28 cellular contexts compared by ENCODE assay signal in the genomic region with DNA sequence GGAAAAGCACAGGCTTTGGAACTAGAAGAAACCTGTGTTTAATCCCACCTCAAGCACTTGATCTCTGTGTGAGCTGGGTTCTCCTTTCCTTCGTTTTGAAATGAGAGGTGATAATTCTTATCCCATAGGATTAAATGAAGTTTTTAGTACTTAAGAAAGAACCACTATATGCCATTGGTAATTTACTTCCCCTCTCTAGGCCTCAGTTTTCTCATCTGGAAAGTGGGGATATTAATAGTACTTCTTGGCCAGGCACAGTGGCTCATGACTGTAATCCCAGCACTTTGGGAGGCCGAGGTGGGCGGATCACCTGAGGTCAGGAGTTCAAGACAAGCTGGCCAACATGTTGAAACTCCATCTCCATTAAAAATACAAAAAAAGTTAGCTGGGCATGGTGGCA. TPM values are rescaled to one million over a fixed set of nuclear protein-coding genes. Genes with fewer than 3 reads are reported as not detected.
A peak's percentile ranks its signal among the peaks of the same experiment; 100 is the strongest.
DNase-seq lines count a peak whose midpoint lies in the region; ATAC-seq, FAIRE-seq and TF ChIP-seq lines count a peak whose summit lies in the region.
"Had no signal": no experiment of that assay in that cellular context is flagged by ENCODE, and none has a peak within 500 bp of the region (broad histone marks: within the 10 kb centered on the region; RNA-seq: fewer than 3 reads in every experiment).

No MANE protein-coding gene starts in this region.

- 5% methylated on average over 3 of the region's 3 CpGs for WGBS in HepG2 (ENCODE audit: low lambda C conversion rate)
- 54% methylated on average over 1 of the region's 3 CpGs for WGBS in right lobe of liver (ENCODE audit: insufficient coverage, low coverage, low lambda C conversion rate, missing lambda C conversion rate)

- no peak for FAIRE-seq in HepG2 (lab: Jason Lieb, UNC)
- FAIRE-seq: A204.1, GM12891, GM19239 had no signal

- ATAC-seq in HepG2 (no peak), right lobe of liver (no peak)
- no peak for ATAC-seq in stimulated activated effector memory CD8-positive, alpha-beta T cell treated with anti-CD3 and anti-CD28 coated beads, Interleukin-12 subunit alpha, Interleukin-12 subunit beta, amount 100 ng/mL, for 72 hours

- in situ Hi-C loops in HepG2 (cut with HindIII; ENCODE audit: extremely low pct_ligation_motif_present, low pct_unique_long_range_greater_than_20kb) = no loop called here

- H3K79me2 ChIP-seq in HepG2 (ENCODE audit: insufficient read depth, low read length) = no peaks in the 10 kb centered on the region

- no peaks in the 10 kb centered on the region for H4K20me1 ChIP-seq in HepG2 (ENCODE audit: insufficient read depth, low read length)
- H4K20me1 ChIP-seq: BLaER1 had no signal

- H3K9me3 Mint-ChIP-seq in stimulated activated effector memory CD8-positive, alpha-beta T cell treated with anti-CD3 and anti-CD28 coated beads, Interleukin-12 subunit alpha, Interleukin-12 subunit beta, amount 100 ng/mL, for 72 hours = no peaks in the 10 kb centered on the region
- H3K9me3 Mint-ChIP-seq: CD4-positive, CD25-positive, alpha-beta regulatory T cell; CD8-positive, alpha-beta memory T cell had no signal

- H3K4me1 ChIP-seq in HepG2 (ENCODE audit: insufficient read depth, low read length) (no peaks in the 10 kb centered on the region), right lobe of liver (no peaks in the 10 kb centered on the region)
- H3K4me1 ChIP-seq: BE2C had no signal

- TF ChIP-seq EP300 in HepG2 (IDR thresholded peaks at IDR 0.05; ENCODE audit: low read depth in 2 of 2, low read length in 2 of 2) (no peak), HepG2 (CRISPR knock-in tag; IDR thresholded peaks at IDR 0.05; ENCODE audit: borderline replicate concordance) (no peak)

- DNase-seq in HepG2 (ENCODE audit: low spot score) (no peak), right lobe of liver (no peak), GF-D8 (lab: John Stamatoyannopoulos, UW) (no peak)
- DNase-seq in stimulated activated effector memory CD8-positive, alpha-beta T cell treated with anti-CD3 and anti-CD28 coated beads, Interleukin-12 subunit alpha, Interleukin-12 subunit beta, amount 100 ng/mL, for 72 hours (ENCODE audit: low spot score in 2 of 2) = no peak
- DNase-seq: 8988T; ACHN; BE2C; C1 segment of cervical spinal cord; CD4-positive, alpha-beta memory T cell; CD4-positive, CD25-positive, alpha-beta regulatory T cell; CD8-positive, alpha-beta memory T cell; COR-L47; DMS 273 treated with DMSO at 0.1 percent for 48 hours; DMS153; DMS53; DMS79; DND-41; EL; GDM1 had no signal

- no peak overlapping the region for H3K9ac ChIP-seq in HepG2 (ENCODE audit: insufficient read depth, low read depth, low read length)
- H3K9ac ChIP-seq: BLaER1 had no signal

- TF ChIP-seq POLR2A in HepG2 (IDR thresholded peaks at IDR 0.05; ENCODE audit: insufficient read depth in 1 of 2, low read depth in 2 of 2, low read length in 2 of 2) = no peak
- no peak for TF ChIP-seq POLR2A in right lobe of liver (IDR thresholded peaks at IDR 0.05)

- peak overlapping the region; percentile 40 for H3K27ac Mint-ChIP-seq in stimulated activated effector memory CD8-positive, alpha-beta T cell treated with anti-CD3 and anti-CD28 coated beads, Interleukin-12 subunit alpha, Interleukin-12 subunit beta, amount 100 ng/mL, for 72 hours
- H3K27ac Mint-ChIP-seq: CD14-positive monocyte; CD4-positive, alpha-beta memory T cell; CD4-positive, CD25-positive, alpha-beta regulatory T cell; CD8-positive, alpha-beta memory T cell had no signal

- POLR2A ChIA-PET in HepG2 (lab: Yijun Ruan, JAX) = no interaction called here

- H3K27ac ChIP-seq in HepG2 (ENCODE audit: extremely low read length, insufficient read depth, low read length) = no peak overlapping the region
- H3K27ac ChIP-seq in right lobe of liver = no peak overlapping the region
- H3K27ac ChIP-seq: BLaER1 had no signal

- TF ChIP-seq RAD21 in HepG2 (CRISPR knock-in tag; IDR thresholded peaks at IDR 0.05) = no peak

- intact Hi-C loops in HepG2 (cut with micrococcal nuclease; ENCODE audit: unreplicated experiment) (no loop called here), right lobe of liver (cut with DNase I) (no loop called here)

- no peak overlapping the region for H2AFZ ChIP-seq in HepG2 (ENCODE audit: low read length)

- H3K27me3 ChIP-seq in HepG2 (ENCODE audit: control insufficient read depth in 1 of 2, insufficient read depth in 2 of 2, low read length in 2 of 2) (peaks cover 3 to 27% of the 10 kb centered on the region in 2 experiments; a peak in 3 of 5 replicates), right lobe of liver (no peaks in the 10 kb centered on the region)
- H3K27me3 ChIP-seq: BLaER1 had no signal

- no peaks in the 10 kb centered on the region for H3K36me3 Mint-ChIP-seq in stimulated activated effector memory CD8-positive, alpha-beta T cell treated with anti-CD3 and anti-CD28 coated beads, Interleukin-12 subunit alpha, Interleukin-12 subunit beta, amount 100 ng/mL, for 72 hours
- H3K36me3 Mint-ChIP-seq: CD14-positive monocyte; CD4-positive, alpha-beta memory T cell; CD4-positive, CD25-positive, alpha-beta regulatory T cell had no signal

- no TSS peak for BruUV-seq in HepG2 (replicated peaks; lab: Mats Ljungman, UMichigan)

- CTCF ChIA-PET in HepG2 (lab: Yijun Ruan, JAX; ENCODE audit: low intra/inter-chr PET ratio, low total read pairs) = no interaction called here

- H3K36me3 ChIP-seq in HepG2 (replicated peaks in 1 of 2; ENCODE audit: control insufficient read depth in 1 of 2, insufficient read depth in 2 of 2, low read length in 2 of 2) = no peaks in the 10 kb centered on the region
- H3K36me3 ChIP-seq in right lobe of liver = no peaks in the 10 kb centered on the region
- H3K36me3 ChIP-seq: BE2C, BLaER1 had no signal

- no peak overlapping the region for H3K4me3 Mint-ChIP-seq in stimulated activated effector memory CD8-positive, alpha-beta T cell treated with anti-CD3 and anti-CD28 coated beads, Interleukin-12 subunit alpha, Interleukin-12 subunit beta, amount 100 ng/mL, for 72 hours
- H3K4me3 Mint-ChIP-seq: CD14-positive monocyte; CD4-positive, alpha-beta memory T cell; CD4-positive, CD25-positive, alpha-beta regulatory T cell; CD8-positive, alpha-beta memory T cell had no signal

- H3K9me3 ChIP-seq in HepG2 (ENCODE audit: low read length) (no peaks in the 10 kb centered on the region), right lobe of liver (no peaks in the 10 kb centered on the region)

- no peak overlapping the region for H3K4me3 ChIP-seq in HepG2 (replicated peaks in 1 of 3; ENCODE audit: insufficient read depth in 1 of 3, low read depth in 2 of 3, low read length in 3 of 3)
- H3K4me3 ChIP-seq in right lobe of liver = no peak overlapping the region
- H3K4me3 ChIP-seq: BLaER1 had no signal

- H3K4me1 Mint-ChIP-seq in stimulated activated effector memory CD8-positive, alpha-beta T cell treated with anti-CD3 and anti-CD28 coated beads, Interleukin-12 subunit alpha, Interleukin-12 subunit beta, amount 100 ng/mL, for 72 hours = peaks cover 10% of the 10 kb centered on the region
- H3K4me1 Mint-ChIP-seq: CD4-positive, CD25-positive, alpha-beta regulatory T cell had no signal

- TF ChIP-seq CTCF in HepG2 (CRISPR knock-in tag; IDR thresholded peaks at IDR 0.05) (no peak), right lobe of liver (IDR thresholded peaks at IDR 0.05) (no peak)

- no peak overlapping the region for H3K4me2 ChIP-seq in HepG2 (ENCODE audit: low read depth, low read length)
- H3K4me2 ChIP-seq: BLaER1 had no signal

RNA-seq across cellular contexts. Expression of a gene that starts 14.1 kb away (rescaled TPM):
- total RNA-seq in HepG2 (2016; rRNA removed; fragmentation: Illumina TruSeq; extraction: Trizol) (not detected in 2 replicates), right lobe of liver (1 to 10 TPM in 1 of 6 experiments, under 1 TPM in 4, not detected in 1; 0.12 to 1.0 (median 0.20) TPM)
- total RNA-seq in HepG2 (2016; cell fraction: cytosol; rRNA removed; fragmentation: Illumina TruSeq; extraction: Trizol; ENCODE audit: low read depth) = not detected in 2 replicates
- total RNA-seq in HepG2 (2016; cell fraction: insoluble cytoplasmic fraction; rRNA removed; fragmentation: Illumina TruSeq; extraction: Trizol) = not detected in 2 replicates
- not detected in 2 replicates for total RNA-seq in HepG2 (2016; cell fraction: membrane; rRNA removed; fragmentation: Illumina TruSeq; extraction: Trizol)
- total RNA-seq in HepG2 (2016; cell fraction: nucleus; rRNA removed; fragmentation: Illumina TruSeq; extraction: Trizol) = not detected in 2 replicates
- polyA plus RNA-seq in HepG2 (2011; rRNA removed) = not detected in 2 replicates
- not detected in 2 replicates for polyA plus RNA-seq in HepG2 (2011; cell fraction: cytosol; rRNA removed)
- polyA plus RNA-seq in HepG2 (2011; cell fraction: nucleus; rRNA removed) = not detected in 2 replicates
- polyA plus RNA-seq in HepG2 (2012) = not detected in 2 replicates
- not detected in 2 replicates for polyA plus RNA-seq in HepG2 (2016; cell fraction: cytosol; fragmentation: Illumina TruSeq; extraction: Trizol; ENCODE audit: low read depth)
- not detected in 2 replicates for polyA plus RNA-seq in HepG2 (2016; cell fraction: insoluble cytoplasmic fraction; fragmentation: Illumina TruSeq; extraction: Trizol; ENCODE audit: low read depth)
- polyA plus RNA-seq in HepG2 (2016; cell fraction: membrane; fragmentation: Illumina TruSeq; extraction: Trizol; ENCODE audit: low read depth) = not detected in 2 replicates
- polyA plus RNA-seq in HepG2 (2016; cell fraction: nucleus; fragmentation: Illumina TruSeq; extraction: Trizol; ENCODE audit: insufficient read depth, low read depth) = not detected in 2 replicates
- polyA minus RNA-seq in HepG2 (2011; rRNA and poly(A)+ RNA removed; ENCODE audit: low replicate concordance) = not detected in 2 replicates
- not detected in 2 replicates for polyA minus RNA-seq in HepG2 (2011; cell fraction: cytosol; rRNA and poly(A)+ RNA removed)
- polyA minus RNA-seq in HepG2 (2011; cell fraction: nucleus; rRNA and poly(A)+ RNA removed) = not detected in 2 replicates
- total RNA-seq: A673; CD4-positive, alpha-beta memory T cell; CD4-positive, CD25-positive, alpha-beta regulatory T cell; CD8-positive, alpha-beta memory T cell; Daoy; G401 had no signal
- polyA plus RNA-seq: AG04450; CD14-positive monocyte; CD4-positive, alpha-beta memory T cell; CD4-positive, CD25-positive, alpha-beta regulatory T cell; CD8-positive, alpha-beta memory T cell had no signal

RNA-seq across cellular contexts. Expression of a gene that starts 14.2 kb away (rescaled TPM):
- not detected in 2 replicates for total RNA-seq in HepG2 (2016; rRNA removed; fragmentation: Illumina TruSeq; extraction: Trizol)
- total RNA-seq in HepG2 (2016; cell fraction: cytosol; rRNA removed; fragmentation: Illumina TruSeq; extraction: Trizol; ENCODE audit: low read depth) = not detected in 2 replicates
- not detected in 2 replicates for total RNA-seq in HepG2 (2016; cell fraction: insoluble cytoplasmic fraction; rRNA removed; fragmentation: Illumina TruSeq; extraction: Trizol)
- not detected in 2 replicates for total RNA-seq in HepG2 (2016; cell fraction: membrane; rRNA removed; fragmentation: Illumina TruSeq; extraction: Trizol)
- total RNA-seq in HepG2 (2016; cell fraction: nucleus; rRNA removed; fragmentation: Illumina TruSeq; extraction: Trizol) = not detected in 2 replicates
- not detected in 2 replicates for polyA plus RNA-seq in HepG2 (2011; rRNA removed)
- not detected in 2 replicates for polyA plus RNA-seq in HepG2 (2011; cell fraction: cytosol; rRNA removed)
- polyA plus RNA-seq in HepG2 (2011; cell fraction: nucleus; rRNA removed) = not detected in 2 replicates
- polyA plus RNA-seq in HepG2 (2012) = not detected in 2 replicates
- polyA plus RNA-seq in HepG2 (2016; cell fraction: cytosol; fragmentation: Illumina TruSeq; extraction: Trizol; ENCODE audit: low read depth) = not detected in 2 replicates
- polyA plus RNA-seq in HepG2 (2016; cell fraction: insoluble cytoplasmic fraction; fragmentation: Illumina TruSeq; extraction: Trizol; ENCODE audit: low read depth) = not detected in 2 replicates
- not detected in 2 replicates for polyA plus RNA-seq in HepG2 (2016; cell fraction: membrane; fragmentation: Illumina TruSeq; extraction: Trizol; ENCODE audit: low read depth)
- not detected in 2 replicates for polyA plus RNA-seq in HepG2 (2016; cell fraction: nucleus; fragmentation: Illumina TruSeq; extraction: Trizol; ENCODE audit: insufficient read depth, low read depth)
- polyA minus RNA-seq in HepG2 (2011; rRNA and poly(A)+ RNA removed; ENCODE audit: low replicate concordance) = not detected in 2 replicates
- not detected in 2 replicates for polyA minus RNA-seq in HepG2 (2011; cell fraction: cytosol; rRNA and poly(A)+ RNA removed)
- not detected in 2 replicates for polyA minus RNA-seq in HepG2 (2011; cell fraction: nucleus; rRNA and poly(A)+ RNA removed)
- not detected for total RNA-seq in right lobe of liver
- total RNA-seq: A673; CD4-positive, alpha-beta memory T cell; CD4-positive, CD25-positive, alpha-beta regulatory T cell; CD8-positive, alpha-beta memory T cell; Daoy; G401 had no signal
- polyA plus RNA-seq: AG04450; CD14-positive monocyte; CD4-positive, alpha-beta memory T cell; CD4-positive, CD25-positive, alpha-beta regulatory T cell; CD8-positive, alpha-beta memory T cell had no signal

RNA-seq across cellular contexts. Expression of a gene that starts 25.1 kb away (rescaled TPM):
- 68.4 and 118 TPM in 2 replicates for total RNA-seq in HepG2 (2016; rRNA removed; fragmentation: Illumina TruSeq; extraction: Trizol)
- total RNA-seq in HepG2 (2016; cell fraction: cytosol; rRNA removed; fragmentation: Illumina TruSeq; extraction: Trizol; ENCODE audit: low read depth) = 46.8 and 55.9 TPM in 2 replicates
- total RNA-seq in HepG2 (2016; cell fraction: insoluble cytoplasmic fraction; rRNA removed; fragmentation: Illumina TruSeq; extraction: Trizol) = 71.4 and 118 TPM in 2 replicates
- 73.9 and 80.7 TPM in 2 replicates for total RNA-seq in HepG2 (2016; cell fraction: membrane; rRNA removed; fragmentation: Illumina TruSeq; extraction: Trizol)
- 165 and 184 TPM in 2 replicates for total RNA-seq in HepG2 (2016; cell fraction: nucleus; rRNA removed; fragmentation: Illumina TruSeq; extraction: Trizol)
- 243 and 287 TPM in 2 replicates for polyA plus RNA-seq in HepG2 (2011; rRNA removed)
- polyA plus RNA-seq in HepG2 (2011; cell fraction: cytosol; rRNA removed) = 198 and 200 TPM in 2 replicates
- polyA plus RNA-seq in HepG2 (2011; cell fraction: nucleus; rRNA removed) = 203 and 206 TPM in 2 replicates
- 156 and 233 TPM in 2 replicates for polyA plus RNA-seq in HepG2 (2012)
- polyA plus RNA-seq in HepG2 (2016; cell fraction: cytosol; fragmentation: Illumina TruSeq; extraction: Trizol; ENCODE audit: low read depth) = 90.6 and 110 TPM in 2 replicates
- 129 and 148 TPM in 2 replicates for polyA plus RNA-seq in HepG2 (2016; cell fraction: insoluble cytoplasmic fraction; fragmentation: Illumina TruSeq; extraction: Trizol; ENCODE audit: low read depth)
- polyA plus RNA-seq in HepG2 (2016; cell fraction: membrane; fragmentation: Illumina TruSeq; extraction: Trizol; ENCODE audit: low read depth) = 108 and 120 TPM in 2 replicates
- 374 and 382 TPM in 2 replicates for polyA plus RNA-seq in HepG2 (2016; cell fraction: nucleus; fragmentation: Illumina TruSeq; extraction: Trizol; ENCODE audit: insufficient read depth, low read depth)
- 365 and 413 TPM in 2 replicates for polyA minus RNA-seq in HepG2 (2011; rRNA and poly(A)+ RNA removed; ENCODE audit: low replicate concordance)
- polyA minus RNA-seq in HepG2 (2011; cell fraction: cytosol; rRNA and poly(A)+ RNA removed) = 123 and 142 TPM in 2 replicates
- 195 and 210 TPM in 2 replicates for polyA minus RNA-seq in HepG2 (2011; cell fraction: nucleus; rRNA and poly(A)+ RNA removed)
- 100 to 1,000 TPM in 5 of 6 experiments, 10 to 100 TPM in 1; 78.1 to 141 (median 114) TPM for total RNA-seq in right lobe of liver

RNA-seq across cellular contexts. Expression of a gene that starts 48.7 kb away (rescaled TPM):
- total RNA-seq in HepG2 (2016; rRNA removed; fragmentation: Illumina TruSeq; extraction: Trizol) (not detected in 2 replicates), right lobe of liver (not detected)
- not detected in 2 replicates for total RNA-seq in HepG2 (2016; cell fraction: cytosol; rRNA removed; fragmentation: Illumina TruSeq; extraction: Trizol; ENCODE audit: low read depth)
- not detected in 2 replicates for total RNA-seq in HepG2 (2016; cell fraction: insoluble cytoplasmic fraction; rRNA removed; fragmentation: Illumina TruSeq; extraction: Trizol)
- not detected in 2 replicates for total RNA-seq in HepG2 (2016; cell fraction: membrane; rRNA removed; fragmentation: Illumina TruSeq; extraction: Trizol)
- not detected in 2 replicates for total RNA-seq in HepG2 (2016; cell fraction: nucleus; rRNA removed; fragmentation: Illumina TruSeq; extraction: Trizol)
- polyA plus RNA-seq in HepG2 (2011; rRNA removed) = not detected in 2 replicates
- not detected in 2 replicates for polyA plus RNA-seq in HepG2 (2011; cell fraction: cytosol; rRNA removed)
- polyA plus RNA-seq in HepG2 (2011; cell fraction: nucleus; rRNA removed) = not detected in 2 replicates
- polyA plus RNA-seq in HepG2 (2012) = not detected in 2 replicates
- not detected in 2 replicates for polyA plus RNA-seq in HepG2 (2016; cell fraction: cytosol; fragmentation: Illumina TruSeq; extraction: Trizol; ENCODE audit: low read depth)
- polyA plus RNA-seq in HepG2 (2016; cell fraction: insoluble cytoplasmic fraction; fragmentation: Illumina TruSeq; extraction: Trizol; ENCODE audit: low read depth) = not detected in 2 replicates
- not detected in 2 replicates for polyA plus RNA-seq in HepG2 (2016; cell fraction: membrane; fragmentation: Illumina TruSeq; extraction: Trizol; ENCODE audit: low read depth)
- not detected in 2 replicates for polyA plus RNA-seq in HepG2 (2016; cell fraction: nucleus; fragmentation: Illumina TruSeq; extraction: Trizol; ENCODE audit: insufficient read depth, low read depth)
- polyA minus RNA-seq in HepG2 (2011; rRNA and poly(A)+ RNA removed; ENCODE audit: low replicate concordance) = not detected in 2 replicates
- polyA minus RNA-seq in HepG2 (2011; cell fraction: cytosol; rRNA and poly(A)+ RNA removed) = not detected in 2 replicates
- not detected in 2 replicates for polyA minus RNA-seq in HepG2 (2011; cell fraction: nucleus; rRNA and poly(A)+ RNA removed)
- total RNA-seq: A673; CD4-positive, alpha-beta memory T cell; CD4-positive, CD25-positive, alpha-beta regulatory T cell; CD8-positive, alpha-beta memory T cell; Daoy; G401 had no signal
- polyA plus RNA-seq: AG04450; CD14-positive monocyte; CD4-positive, alpha-beta memory T cell; CD4-positive, CD25-positive, alpha-beta regulatory T cell; CD8-positive, alpha-beta memory T cell had no signal
